20 cellular contexts compared by ENCODE assay signal in genomic region chr6:96299525-96299924, GRCh38.
A peak's percentile ranks its signal among the peaks of the same experiment; 100 is the strongest.
DNase-seq lines count a peak whose midpoint lies in the region; ATAC-seq and TF ChIP-seq lines count a peak whose summit lies in the region.
"Had no signal": no experiment of that assay in that cellular context is flagged by ENCODE, and none has a peak within 500 bp of the region (broad histone marks: within the 10 kb centered on the region; RNA-seq: fewer than 3 reads in every experiment).

No MANE protein-coding gene starts in this region.

- no peaks in the 10 kb centered on the region for H3K4me1 Mint-ChIP-seq in CD14-positive monocyte

- no peak overlapping the region for H3K27ac Mint-ChIP-seq in CD14-positive monocyte
- H3K27ac Mint-ChIP-seq: CD4-positive, alpha-beta T cell had no signal

- H3K27me3 Mint-ChIP-seq in CD14-positive monocyte (ENCODE audit: low read depth in 3 of 3), result peaks cover 0 to 1% (median 0%) of the 10 kb centered on the region in 3 donors
- H3K27me3 Mint-ChIP-seq: CD4-positive, alpha-beta T cell had no signal

- no peak for TF ChIP-seq RAD21 in Ishikawa (IDR thresholded peaks at IDR 0.05; ENCODE audit: low read depth)

- intact Hi-C loops in CD14-positive monocyte (cut with micrococcal nuclease), result no loop called here

- ATAC-seq in HG03139 (IDR thresholded peaks at IDR 0.05; ENCODE audit: unreplicated experiment), result no peak
- ATAC-seq: Right ventricle myocardium inferior, SK-N-SH treated with all-trans-retinoic acid at 6 μM for 48 hours had no signal

- H3K4me3 Mint-ChIP-seq in CD14-positive monocyte, result no peak overlapping the region
- H3K4me3 Mint-ChIP-seq: CD4-positive, alpha-beta T cell had no signal

- no peaks in the 10 kb centered on the region for H3K36me3 Mint-ChIP-seq in CD14-positive monocyte

- peak; percentile 21 for DNase-seq in DMS79 treated with DMSO at 0.1 percent for 48 hours (lab: John Stamatoyannopoulos, UW)
- DNase-seq in DMS79 (lab: John Stamatoyannopoulos, UW), result no peak
- peak; percentile 33 for DNase-seq in glomerular visceral epithelial cell (ENCODE audit: extremely low spot score)
- DNase-seq in CD14-positive monocyte (ENCODE audit: low spot score), result no peak
- DNase-seq in AG20443 (ENCODE audit: low spot score), result no peak
- DNase-seq: 8988T; CD4-positive, alpha-beta T cell; H7; IMR-90; NCI-H1048; NCI-H1417; NCI-H1694; NCI-H2029 treated with DMSO at 0.1 percent for 48 hours; NCI-H524; NCI-H82; SJCRH30 had no signal

- TF ChIP-seq EP300 in Ishikawa (IDR thresholded peaks at IDR 0.05; ENCODE audit: borderline replicate concordance), result no peak

- H3K9me3 Mint-ChIP-seq in CD14-positive monocyte, result peaks cover 0 to 13% (median 0%) of the 10 kb centered on the region in 7 donors

- TF ChIP-seq CTCF in CD14-positive monocyte (IDR thresholded peaks at IDR 0.05), result no peak

TF ChIP-seq in Ishikawa, 13 proteins besides CTCF, POLR2A, EP300 and RAD21:
- TF ChIP-seq ZBTB7A (IDR thresholded peaks at IDR 0.05; ENCODE audit: low read depth) (no peak), NFIC (IDR thresholded peaks at IDR 0.05) (peak; percentile 61)

Comparison
In these comparisons a context has a peak if more than half of its experiments do, and no peak if none do; other contexts are left out.
1. DNase-seq: peak in DMS79 treated with DMSO at 0.1 percent for 48 hours (single experiment) and glomerular visceral epithelial cell (single experiment); none in DMS79 (single experiment), CD14-positive monocyte (single experiment) and AG20443 (single experiment).